ENCODE assay signal across 9 cellular contexts in the genomic region with DNA sequence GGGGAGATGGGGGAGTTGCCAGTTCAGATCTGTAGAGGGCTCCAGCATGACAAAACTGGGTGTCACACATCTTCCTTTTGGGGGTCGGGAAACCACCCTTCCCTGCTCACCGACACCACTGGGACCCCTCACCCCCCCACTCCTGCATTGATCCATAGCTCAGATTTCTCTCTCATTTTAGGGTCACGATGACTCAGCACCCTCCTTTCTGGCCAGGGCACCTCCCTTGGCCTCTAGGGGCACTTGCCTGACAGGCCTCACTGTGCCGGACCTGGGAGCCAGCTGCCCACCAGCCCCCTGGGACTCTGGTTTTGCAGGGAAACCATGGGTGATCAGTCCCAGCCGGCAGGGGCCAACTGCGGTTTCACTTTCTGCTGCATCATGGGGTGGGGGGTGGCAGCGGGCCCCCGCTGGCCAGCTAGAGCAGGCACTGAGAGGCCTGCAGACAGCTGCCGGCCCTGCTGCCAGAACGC.
A peak's percentile ranks its signal among the peaks of the same experiment; 100 is the strongest.
DNase-seq lines count a peak whose midpoint lies in the region; ATAC-seq and TF ChIP-seq lines count a peak whose summit lies in the region.
"Had no signal": no experiment of that assay in that cellular context is flagged by ENCODE, and none has a peak within 500 bp of the region (broad histone marks: within the 10 kb centered on the region; RNA-seq: fewer than 3 reads in every experiment).

No MANE protein-coding gene starts in this region.

- no peak for TF ChIP-seq EP300 in suprapubic skin (IDR thresholded peaks at IDR 0.05)

- H3K4me3 ChIP-seq in AG04450 (ENCODE audit: low read depth, low read length) (peak overlapping the region; percentile 31), coronary artery (peak overlapping the region; percentile 53), suprapubic skin (no peak overlapping the region)
- H3K4me3 ChIP-seq: cardiac muscle cell had no signal

- H3K36me3 ChIP-seq in suprapubic skin = no peaks in the 10 kb centered on the region
- H3K36me3 ChIP-seq: cardiac muscle cell had no signal

- ATAC-seq in GM19324 (IDR thresholded peaks at IDR 0.05; ENCODE audit: low FRiP score, unreplicated experiment) (peak; percentile 61), HG03442 (IDR thresholded peaks at IDR 0.05; ENCODE audit: unreplicated experiment) (peak; percentile 53)

- peak; percentile 27 for TF ChIP-seq CTCF in AG04450 (IDR thresholded peaks at IDR 0.05; ENCODE audit: low read depth, low read length)
- no peak for TF ChIP-seq CTCF in coronary artery (IDR thresholded peaks at IDR 0.05)
- no peak for TF ChIP-seq CTCF in suprapubic skin (IDR thresholded peaks at IDR 0.05)

- CTCF ChIA-PET in AG04450 (lab: Charles Lee) = interaction anchor here (0.5 to 1.7 kb wide), 2 partner anchors 200 to 218 kb away, joined by 4 to 8 read pairs; no protein-coding TSS in a partner anchor

- POLR2A ChIA-PET in AG04450 (lab: Yijun Ruan, JAX) = interaction anchor here (0.6 to 1.1 kb wide), 2 partner anchors 45 to 391 kb away, joined by 3 read pairs; partner anchors contain the start of gene ERCC4

- peak overlapping the region; percentile 47 for H3K27ac ChIP-seq in AG04450 (ENCODE audit: low read depth, low read length)
- H3K27ac ChIP-seq in coronary artery = peak overlapping the region; percentile 11 to 58
- peak overlapping the region; percentile 7 for H3K27ac ChIP-seq in suprapubic skin
- H3K27ac ChIP-seq: cardiac muscle cell had no signal

- no peaks in the 10 kb centered on the region; the same call in 1 of the 2 replicates for H3K9me3 ChIP-seq in AG04450 (ENCODE audit: control insufficient read depth, insufficient read depth, low read length)
- no peaks in the 10 kb centered on the region for H3K9me3 ChIP-seq in suprapubic skin

- no peak for TF ChIP-seq POLR2A in suprapubic skin (IDR thresholded peaks at IDR 0.05)

- peaks cover 52% of the 10 kb centered on the region for H3K4me1 ChIP-seq in suprapubic skin

- DNase-seq in AG04450 (ENCODE audit: low read depth, low spot score) = no peak
- DNase-seq in coronary artery (ENCODE audit: low spot score) = no peak
- no peak for DNase-seq in suprapubic skin (ENCODE audit: low spot score in 2 of 2)
- no peak for DNase-seq in KG1 (lab: John Stamatoyannopoulos, UW)
- DNase-seq in activated T-cell treated with anti-CD3 and anti-CD28 coated beads, Interleukin-2, amount 50 U/mL, for 1 hour = no peak
- DNase-seq in NCI-H446 treated with DMSO at 0.1 percent for 48 hours (lab: John Stamatoyannopoulos, UW) = no peak

- WGBS in suprapubic skin = 56% methylated on average over 4 of the region's 10 CpGs

- H3K27me3 ChIP-seq in AG04450 (ENCODE audit: control insufficient read depth, insufficient read depth, low read length) (no peaks in the 10 kb centered on the region), suprapubic skin (no peaks in the 10 kb centered on the region)
- H3K27me3 ChIP-seq: cardiac muscle cell had no signal
